1 cellular context compared by ENCODE assay signal in the genomic region with DNA sequence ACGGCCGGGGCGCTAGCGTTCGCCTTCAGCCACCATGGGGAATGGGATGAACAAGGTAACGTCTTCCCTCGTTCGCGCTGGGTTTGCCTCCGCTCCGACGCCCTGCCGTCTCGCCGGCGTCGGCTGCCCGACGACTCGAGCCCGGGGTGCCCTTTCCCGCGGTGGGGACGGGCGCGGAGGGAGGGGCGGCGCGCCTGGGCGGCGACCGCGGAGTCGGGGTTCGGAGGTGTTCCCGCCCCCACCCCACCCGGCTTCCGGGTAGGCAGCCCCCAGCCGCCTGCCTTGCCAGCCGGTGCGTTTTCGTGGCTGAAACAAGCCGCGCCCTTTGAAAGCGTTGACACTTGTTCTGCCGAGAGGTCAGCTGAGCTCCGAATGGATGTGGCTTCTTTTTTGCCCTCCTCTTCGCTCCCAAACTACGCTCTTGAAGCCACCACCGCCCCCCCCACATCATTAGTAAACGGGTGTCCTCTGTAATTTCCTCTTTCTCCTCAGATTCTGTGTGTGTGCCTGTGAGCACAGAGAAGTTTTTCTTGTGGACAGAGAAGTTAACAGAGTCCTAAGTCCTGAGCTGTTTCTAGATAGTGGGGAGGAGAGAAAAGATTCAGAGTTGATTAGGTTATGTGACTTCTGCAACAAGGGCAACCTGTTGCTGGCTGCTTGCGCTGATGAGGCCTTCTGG.
TF ChIP-seq lines count a peak whose summit lies in the region.

No MANE protein-coding gene starts in this region.

TF ChIP-seq in K562, 482 proteins besides CTCF, POLR2A, EP300 and RAD21 (continued from another document and continues in another):
- TF ChIP-seq, protein P1, sequence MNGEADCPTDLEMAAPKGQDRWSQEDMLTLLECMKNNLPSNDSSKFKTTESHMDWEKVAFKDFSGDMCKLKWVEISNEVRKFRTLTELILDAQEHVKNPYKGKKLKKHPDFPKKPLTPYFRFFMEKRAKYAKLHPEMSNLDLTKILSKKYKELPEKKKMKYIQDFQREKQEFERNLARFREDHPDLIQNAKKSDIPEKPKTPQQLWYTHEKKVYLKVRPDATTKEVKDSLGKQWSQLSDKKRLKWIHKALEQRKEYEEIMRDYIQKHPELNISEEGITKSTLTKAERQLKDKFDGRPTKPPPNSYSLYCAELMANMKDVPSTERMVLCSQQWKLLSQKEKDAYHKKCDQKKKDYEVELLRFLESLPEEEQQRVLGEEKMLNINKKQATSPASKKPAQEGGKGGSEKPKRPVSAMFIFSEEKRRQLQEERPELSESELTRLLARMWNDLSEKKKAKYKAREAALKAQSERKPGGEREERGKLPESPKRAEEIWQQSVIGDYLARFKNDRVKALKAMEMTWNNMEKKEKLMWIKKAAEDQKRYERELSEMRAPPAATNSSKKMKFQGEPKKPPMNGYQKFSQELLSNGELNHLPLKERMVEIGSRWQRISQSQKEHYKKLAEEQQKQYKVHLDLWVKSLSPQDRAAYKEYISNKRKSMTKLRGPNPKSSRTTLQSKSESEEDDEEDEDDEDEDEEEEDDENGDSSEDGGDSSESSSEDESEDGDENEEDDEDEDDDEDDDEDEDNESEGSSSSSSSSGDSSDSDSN (IDR thresholded peaks at IDR 0.05; ENCODE audit: borderline replicate concordance in 1 of 2, low read depth in 2 of 2, low read length in 2 of 2): 0 out of 4 replicates have a peak, but pooled peaks of 1 of the 2 experiments have one; percentile 20
- TF ChIP-seq MTA1 (IDR thresholded peaks at IDR 0.05; ENCODE audit: borderline replicate concordance): no peak
- TF ChIP-seq MTA3 (IDR thresholded peaks at IDR 0.05; ENCODE audit: borderline replicate concordance): no peak
- TF ChIP-seq, protein P2, sequence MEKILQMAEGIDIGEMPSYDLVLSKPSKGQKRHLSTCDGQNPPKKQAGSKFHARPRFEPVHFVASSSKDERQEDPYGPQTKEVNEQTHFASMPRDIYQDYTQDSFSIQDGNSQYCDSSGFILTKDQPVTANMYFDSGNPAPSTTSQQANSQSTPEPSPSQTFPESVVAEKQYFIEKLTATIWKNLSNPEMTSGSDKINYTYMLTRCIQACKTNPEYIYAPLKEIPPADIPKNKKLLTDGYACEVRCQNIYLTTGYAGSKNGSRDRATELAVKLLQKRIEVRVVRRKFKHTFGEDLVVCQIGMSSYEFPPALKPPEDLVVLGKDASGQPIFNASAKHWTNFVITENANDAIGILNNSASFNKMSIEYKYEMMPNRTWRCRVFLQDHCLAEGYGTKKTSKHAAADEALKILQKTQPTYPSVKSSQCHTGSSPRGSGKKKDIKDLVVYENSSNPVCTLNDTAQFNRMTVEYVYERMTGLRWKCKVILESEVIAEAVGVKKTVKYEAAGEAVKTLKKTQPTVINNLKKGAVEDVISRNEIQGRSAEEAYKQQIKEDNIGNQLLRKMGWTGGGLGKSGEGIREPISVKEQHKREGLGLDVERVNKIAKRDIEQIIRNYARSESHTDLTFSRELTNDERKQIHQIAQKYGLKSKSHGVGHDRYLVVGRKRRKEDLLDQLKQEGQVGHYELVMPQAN (IDR thresholded peaks at IDR 0.05; ENCODE audit: borderline replicate concordance): no peak
- TF ChIP-seq NR2C2 (CRISPR knock-in tag; IDR thresholded peaks at IDR 0.05): 0 out of 2 replicates have a peak, but pooled peaks have one; percentile 17
- TF ChIP-seq NR2C2 (tag; IDR thresholded peaks at IDR 0.05): no peak; the same call in 1 of the 2 replicates
- peak; percentile 12 for TF ChIP-seq POLR2G (IDR thresholded peaks at IDR 0.05; ENCODE audit: low read depth, low read length)
- TF ChIP-seq GATAD2B (IDR thresholded peaks at IDR 0.05; ENCODE audit: borderline replicate concordance): 0 out of 2 replicates have a peak, but pooled peaks have one; percentile 46
- TF ChIP-seq ZNF311 (CRISPR knock-in tag; IDR thresholded peaks at IDR 0.05): no peak
- TF ChIP-seq, protein P3, sequence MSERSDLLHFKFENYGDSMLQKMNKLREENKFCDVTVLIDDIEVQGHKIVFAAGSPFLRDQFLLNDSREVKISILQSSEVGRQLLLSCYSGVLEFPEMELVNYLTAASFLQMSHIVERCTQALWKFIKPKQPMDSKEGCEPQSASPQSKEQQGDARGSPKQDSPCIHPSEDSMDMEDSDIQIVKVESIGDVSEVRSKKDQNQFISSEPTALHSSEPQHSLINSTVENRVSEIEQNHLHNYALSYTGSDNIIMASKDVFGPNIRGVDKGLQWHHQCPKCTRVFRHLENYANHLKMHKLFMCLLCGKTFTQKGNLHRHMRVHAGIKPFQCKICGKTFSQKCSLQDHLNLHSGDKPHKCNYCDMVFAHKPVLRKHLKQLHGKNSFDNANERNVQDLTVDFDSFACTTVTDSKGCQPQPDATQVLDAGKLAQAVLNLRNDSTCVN (CRISPR knock-in tag; IDR thresholded peaks at IDR 0.05): no peak
- TF ChIP-seq KLF16 (IDR thresholded peaks at IDR 0.05): no peak
- peak; percentile 52 for TF ChIP-seq ETV5 (CRISPR knock-in tag; IDR thresholded peaks at IDR 0.05; ENCODE audit: low read depth)
- TF ChIP-seq SIN3A (IDR thresholded peaks at IDR 0.05; ENCODE audit: borderline replicate concordance in 2 of 2, control insufficient read depth in 1 of 2, low read depth in 2 of 2, low read length in 2 of 2): peak in 1 of 2 experiments; percentile 44; a peak in 1 of 4 replicates
- TF ChIP-seq ARNT (IDR thresholded peaks at IDR 0.05): no peak
- TF ChIP-seq, protein P4, sequence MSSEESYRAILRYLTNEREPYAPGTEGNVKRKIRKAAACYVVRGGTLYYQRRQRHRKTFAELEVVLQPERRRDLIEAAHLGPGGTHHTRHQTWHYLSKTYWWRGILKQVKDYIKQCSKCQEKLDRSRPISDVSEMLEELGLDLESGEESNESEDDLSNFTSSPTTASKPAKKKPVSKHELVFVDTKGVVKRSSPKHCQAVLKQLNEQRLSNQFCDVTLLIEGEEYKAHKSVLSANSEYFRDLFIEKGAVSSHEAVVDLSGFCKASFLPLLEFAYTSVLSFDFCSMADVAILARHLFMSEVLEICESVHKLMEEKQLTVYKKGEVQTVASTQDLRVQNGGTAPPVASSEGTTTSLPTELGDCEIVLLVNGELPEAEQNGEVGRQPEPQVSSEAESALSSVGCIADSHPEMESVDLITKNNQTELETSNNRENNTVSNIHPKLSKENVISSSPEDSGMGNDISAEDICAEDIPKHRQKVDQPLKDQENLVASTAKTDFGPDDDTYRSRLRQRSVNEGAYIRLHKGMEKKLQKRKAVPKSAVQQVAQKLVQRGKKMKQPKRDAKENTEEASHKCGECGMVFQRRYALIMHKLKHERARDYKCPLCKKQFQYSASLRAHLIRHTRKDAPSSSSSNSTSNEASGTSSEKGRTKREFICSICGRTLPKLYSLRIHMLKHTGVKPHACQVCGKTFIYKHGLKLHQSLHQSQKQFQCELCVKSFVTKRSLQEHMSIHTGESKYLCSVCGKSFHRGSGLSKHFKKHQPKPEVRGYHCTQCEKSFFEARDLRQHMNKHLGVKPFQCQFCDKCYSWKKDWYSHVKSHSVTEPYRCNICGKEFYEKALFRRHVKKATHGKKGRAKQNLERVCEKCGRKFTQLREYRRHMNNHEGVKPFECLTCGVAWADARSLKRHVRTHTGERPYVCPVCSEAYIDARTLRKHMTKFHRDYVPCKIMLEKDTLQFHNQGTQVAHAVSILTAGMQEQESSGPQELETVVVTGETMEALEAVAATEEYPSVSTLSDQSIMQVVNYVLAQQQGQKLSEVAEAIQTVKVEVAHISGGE (CRISPR knock-in tag; IDR thresholded peaks at IDR 0.05): no peak
- 0 out of 2 replicates have a peak, but pooled peaks have one; percentile 46 for TF ChIP-seq ZNF197 (CRISPR knock-in tag; IDR thresholded peaks at IDR 0.05; ENCODE audit: low read depth)
- TF ChIP-seq TSC22D4 (tag; IDR thresholded peaks at IDR 0.05): no peak
- TF ChIP-seq NCOA2 (IDR thresholded peaks at IDR 0.05; ENCODE audit: partially characterized antibody in 2 of 2): no peak
- TF ChIP-seq KDM5B (IDR thresholded peaks at IDR 0.05; ENCODE audit: insufficient replicate concordance, low read depth, low read length): peak; percentile 18
- 0 out of 2 replicates have a peak, but pooled peaks have one; percentile 12 for TF ChIP-seq MYC (IDR thresholded peaks at IDR 0.05; ENCODE audit: low read depth, low read length)
- TF ChIP-seq MYC (CRISPR knock-in tag; IDR thresholded peaks at IDR 0.05; ENCODE audit: borderline replicate concordance, low read depth): no peak
- TF ChIP-seq RBM25 (IDR thresholded peaks at IDR 0.05; ENCODE audit: low read depth, low read length, severe bottlenecking): no peak
- TF ChIP-seq, protein P5, sequence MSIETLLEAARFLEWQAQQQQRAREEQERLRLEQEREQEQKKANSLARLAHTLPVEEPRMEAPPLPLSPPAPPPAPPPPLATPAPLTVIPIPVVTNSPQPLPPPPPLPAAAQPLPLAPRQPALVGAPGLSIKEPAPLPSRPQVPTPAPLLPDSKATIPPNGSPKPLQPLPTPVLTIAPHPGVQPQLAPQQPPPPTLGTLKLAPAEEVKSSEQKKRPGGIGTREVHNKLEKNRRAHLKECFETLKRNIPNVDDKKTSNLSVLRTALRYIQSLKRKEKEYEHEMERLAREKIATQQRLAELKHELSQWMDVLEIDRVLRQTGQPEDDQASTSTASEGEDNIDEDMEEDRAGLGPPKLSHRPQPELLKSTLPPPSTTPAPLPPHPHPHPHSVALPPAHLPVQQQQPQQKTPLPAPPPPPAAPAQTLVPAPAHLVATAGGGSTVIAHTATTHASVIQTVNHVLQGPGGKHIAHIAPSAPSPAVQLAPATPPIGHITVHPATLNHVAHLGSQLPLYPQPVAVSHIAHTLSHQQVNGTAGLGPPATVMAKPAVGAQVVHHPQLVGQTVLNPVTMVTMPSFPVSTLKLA (conservative IDR thresholded peaks at IDR 0.05): peak in 1 of 2 experiments; percentile 73; a peak in 1 of 4 replicates
- TF ChIP-seq, protein P6, sequence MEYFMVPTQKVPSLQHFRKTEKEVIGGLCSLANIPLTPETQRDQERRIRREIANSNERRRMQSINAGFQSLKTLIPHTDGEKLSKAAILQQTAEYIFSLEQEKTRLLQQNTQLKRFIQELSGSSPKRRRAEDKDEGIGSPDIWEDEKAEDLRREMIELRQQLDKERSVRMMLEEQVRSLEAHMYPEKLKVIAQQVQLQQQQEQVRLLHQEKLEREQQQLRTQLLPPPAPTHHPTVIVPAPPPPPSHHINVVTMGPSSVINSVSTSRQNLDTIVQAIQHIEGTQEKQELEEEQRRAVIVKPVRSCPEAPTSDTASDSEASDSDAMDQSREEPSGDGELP (CRISPR knock-in tag; IDR thresholded peaks at IDR 0.05; ENCODE audit: borderline replicate concordance): peak; percentile 34
- no peak for TF ChIP-seq ZNF174 (CRISPR knock-in tag; IDR thresholded peaks at IDR 0.05)
- no peak for TF ChIP-seq TAF15 (IDR thresholded peaks at IDR 0.05; ENCODE audit: low read depth, low read length)
- TF ChIP-seq ZNF24 (IDR thresholded peaks at IDR 0.05): no peak
- TF ChIP-seq NCOA1 (IDR thresholded peaks at IDR 0.05; ENCODE audit: low read depth): no peak
- no peak for TF ChIP-seq ZNF583 (CRISPR knock-in tag; IDR thresholded peaks at IDR 0.05)
- TF ChIP-seq FOXK1 (CRISPR knock-in tag; IDR thresholded peaks at IDR 0.05; ENCODE audit: borderline replicate concordance): 0 out of 2 replicates have a peak, but pooled peaks have one; percentile 25
- TF ChIP-seq GATA2 (CRISPR knock-in tag; IDR thresholded peaks at IDR 0.05): no peak
- TF ChIP-seq ZSCAN29 (IDR thresholded peaks at IDR 0.05): no peak
- no peak for TF ChIP-seq FIP1L1 (IDR thresholded peaks at IDR 0.05; ENCODE audit: low read depth, low read length, poor library complexity, severe bottlenecking)
- TF ChIP-seq, protein P7, sequence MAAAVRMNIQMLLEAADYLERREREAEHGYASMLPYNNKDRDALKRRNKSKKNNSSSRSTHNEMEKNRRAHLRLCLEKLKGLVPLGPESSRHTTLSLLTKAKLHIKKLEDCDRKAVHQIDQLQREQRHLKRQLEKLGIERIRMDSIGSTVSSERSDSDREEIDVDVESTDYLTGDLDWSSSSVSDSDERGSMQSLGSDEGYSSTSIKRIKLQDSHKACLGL (CRISPR knock-in tag; IDR thresholded peaks at IDR 0.05; ENCODE audit: borderline replicate concordance, poor library complexity, severe bottlenecking): no peak
- TF ChIP-seq SMARCB1 (IDR thresholded peaks at IDR 0.05; ENCODE audit: insufficient read length, low read depth): no peak
- TF ChIP-seq MAZ (CRISPR knock-in tag; conservative IDR thresholded peaks at IDR 0.05 in 1 of 2, IDR thresholded peaks at IDR 0.05 in 1 of 2): peak in 1 of 2 experiments; percentile 85; a peak in 2 of 4 replicates
- TF ChIP-seq, protein P8, sequence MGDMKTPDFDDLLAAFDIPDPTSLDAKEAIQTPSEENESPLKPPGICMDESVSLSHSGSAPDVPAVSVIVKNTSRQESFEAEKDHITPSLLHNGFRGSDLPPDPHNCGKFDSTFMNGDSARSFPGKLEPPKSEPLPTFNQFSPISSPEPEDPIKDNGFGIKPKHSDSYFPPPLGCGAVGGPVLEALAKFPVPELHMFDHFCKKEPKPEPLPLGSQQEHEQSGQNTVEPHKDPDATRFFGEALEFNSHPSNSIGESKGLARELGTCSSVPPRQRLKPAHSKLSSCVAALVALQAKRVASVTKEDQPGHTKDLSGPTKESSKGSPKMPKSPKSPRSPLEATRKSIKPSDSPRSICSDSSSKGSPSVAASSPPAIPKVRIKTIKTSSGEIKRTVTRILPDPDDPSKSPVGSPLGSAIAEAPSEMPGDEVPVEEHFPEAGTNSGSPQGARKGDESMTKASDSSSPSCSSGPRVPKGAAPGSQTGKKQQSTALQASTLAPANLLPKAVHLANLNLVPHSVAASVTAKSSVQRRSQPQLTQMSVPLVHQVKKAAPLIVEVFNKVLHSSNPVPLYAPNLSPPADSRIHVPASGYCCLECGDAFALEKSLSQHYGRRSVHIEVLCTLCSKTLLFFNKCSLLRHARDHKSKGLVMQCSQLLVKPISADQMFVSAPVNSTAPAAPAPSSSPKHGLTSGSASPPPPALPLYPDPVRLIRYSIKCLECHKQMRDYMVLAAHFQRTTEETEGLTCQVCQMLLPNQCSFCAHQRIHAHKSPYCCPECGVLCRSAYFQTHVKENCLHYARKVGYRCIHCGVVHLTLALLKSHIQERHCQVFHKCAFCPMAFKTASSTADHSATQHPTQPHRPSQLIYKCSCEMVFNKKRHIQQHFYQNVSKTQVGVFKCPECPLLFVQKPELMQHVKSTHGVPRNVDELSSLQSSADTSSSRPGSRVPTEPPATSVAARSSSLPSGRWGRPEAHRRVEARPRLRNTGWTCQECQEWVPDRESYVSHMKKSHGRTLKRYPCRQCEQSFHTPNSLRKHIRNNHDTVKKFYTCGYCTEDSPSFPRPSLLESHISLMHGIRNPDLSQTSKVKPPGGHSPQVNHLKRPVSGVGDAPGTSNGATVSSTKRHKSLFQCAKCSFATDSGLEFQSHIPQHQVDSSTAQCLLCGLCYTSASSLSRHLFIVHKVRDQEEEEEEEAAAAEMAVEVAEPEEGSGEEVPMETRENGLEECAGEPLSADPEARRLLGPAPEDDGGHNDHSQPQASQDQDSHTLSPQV (IDR thresholded peaks at IDR 0.05): no peak
- TF ChIP-seq BRD4 (IDR thresholded peaks at IDR 0.05): no peak
- TF ChIP-seq HDAC1 (IDR thresholded peaks at IDR 0.05): no peak
- TF ChIP-seq, protein P9, sequence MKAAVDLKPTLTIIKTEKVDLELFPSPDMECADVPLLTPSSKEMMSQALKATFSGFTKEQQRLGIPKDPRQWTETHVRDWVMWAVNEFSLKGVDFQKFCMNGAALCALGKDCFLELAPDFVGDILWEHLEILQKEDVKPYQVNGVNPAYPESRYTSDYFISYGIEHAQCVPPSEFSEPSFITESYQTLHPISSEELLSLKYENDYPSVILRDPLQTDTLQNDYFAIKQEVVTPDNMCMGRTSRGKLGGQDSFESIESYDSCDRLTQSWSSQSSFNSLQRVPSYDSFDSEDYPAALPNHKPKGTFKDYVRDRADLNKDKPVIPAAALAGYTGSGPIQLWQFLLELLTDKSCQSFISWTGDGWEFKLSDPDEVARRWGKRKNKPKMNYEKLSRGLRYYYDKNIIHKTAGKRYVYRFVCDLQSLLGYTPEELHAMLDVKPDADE (conservative IDR thresholded peaks at IDR 0.05; ENCODE audit: control insufficient read depth, low read depth, low read length): no peak
- 0 out of 4 replicates have a peak, but pooled peaks of 1 of the 2 experiments have one; percentile 22 for TF ChIP-seq NONO (IDR thresholded peaks at IDR 0.05; ENCODE audit: low read depth in 2 of 2, low read length in 1 of 2)
- no peak for TF ChIP-seq ZNF175 (CRISPR knock-in tag; IDR thresholded peaks at IDR 0.05; ENCODE audit: low read depth)
